In genomic region chr17:30344283-30345088, GRCh38 we compare ENCODE assay signal across 8 cellular contexts. TPM values are rescaled to one million over a fixed set of nuclear protein-coding genes. Genes with fewer than 3 reads are reported as not detected.
DNase-seq lines count a peak whose midpoint lies in the region; ATAC-seq, FAIRE-seq and TF ChIP-seq lines count a peak whose summit lies in the region.

No MANE protein-coding gene starts in this region.

- TF ChIP-seq CTCF in PC-3 (conservative IDR thresholded peaks at IDR 0.05; ENCODE audit: low read depth, low read length) = no peak

- H3K27ac Mint-ChIP-seq in natural killer cell treated with Interleukin-12 subunit alpha and Interleukin-12 subunit beta and Interleukin-15 and Interleukin-18, amount 100 ng/mL, for 72 hours = peak overlapping the region; percentile 6 to 33
- peak overlapping the region in 2 of 10 donors; percentile 51 to 56 for H3K27ac Mint-ChIP-seq in naive thymus-derived CD8-positive, alpha-beta T cell

- H2AFZ ChIP-seq in PC-3 (ENCODE audit: low read length) = peak overlapping the region; percentile 71

- no peaks in the 10 kb centered on the region for H3K36me3 Mint-ChIP-seq in natural killer cell treated with Interleukin-12 subunit alpha and Interleukin-12 subunit beta and Interleukin-15 and Interleukin-18, amount 100 ng/mL, for 72 hours
- no peaks in the 10 kb centered on the region for H3K36me3 Mint-ChIP-seq in naive thymus-derived CD8-positive, alpha-beta T cell

- peak overlapping the region; percentile 79 for H3K4me2 ChIP-seq in PC-3 (ENCODE audit: low read length)

- POLR2A ChIA-PET in PC-3 (lab: Charles Lee; ENCODE audit: unreplicated experiment) = no interaction called here
- POLR2A ChIA-PET in naive thymus-derived CD8-positive, alpha-beta T cell (lab: Charles Lee) = no interaction called here

- H3K9ac ChIP-seq in PC-3 (ENCODE audit: low read length) = peak overlapping the region; percentile 16; the same call in 1 of the 2 replicates

- no peaks in the 10 kb centered on the region for H3K27me3 ChIP-seq in PC-3 (ENCODE audit: low read length)

- no peaks in the 10 kb centered on the region for H3K9me3 Mint-ChIP-seq in natural killer cell treated with Interleukin-12 subunit alpha and Interleukin-12 subunit beta and Interleukin-15 and Interleukin-18, amount 100 ng/mL, for 72 hours
- H3K9me3 Mint-ChIP-seq in naive thymus-derived CD8-positive, alpha-beta T cell = no peaks in the 10 kb centered on the region

- intact Hi-C loops in PC-3 (cut with micrococcal nuclease) = no loop called here

- no TSS peak for BruUV-seq in PC-3 (replicated peaks; lab: Mats Ljungman, UMichigan)

- H3K9me2 ChIP-seq in PC-3 (replicated peaks; ENCODE audit: low read length) = no peaks in the 10 kb centered on the region

- peaks cover 18% of the 10 kb centered on the region in 2 donors for H3K4me1 Mint-ChIP-seq in natural killer cell treated with Interleukin-12 subunit alpha and Interleukin-12 subunit beta and Interleukin-15 and Interleukin-18, amount 100 ng/mL, for 72 hours (ENCODE audit: low read depth in 2 of 2)
- H3K4me1 Mint-ChIP-seq in naive thymus-derived CD8-positive, alpha-beta T cell = peaks cover 1 to 8% (median 7%) of the 10 kb centered on the region in 4 donors

- H3K4me3 ChIP-seq in PC-3 (ENCODE audit: low read length) = peak overlapping the region; percentile 18; the same call in 1 of the 2 replicates

- no peaks in the 10 kb centered on the region for H3K9me3 ChIP-seq in PC-3 (ENCODE audit: low read length)

- H3K79me2 ChIP-seq in PC-3 (ENCODE audit: low read length) = no peaks in the 10 kb centered on the region

- H3K27me3 Mint-ChIP-seq in natural killer cell treated with Interleukin-12 subunit alpha and Interleukin-12 subunit beta and Interleukin-15 and Interleukin-18, amount 100 ng/mL, for 72 hours = no peaks in the 10 kb centered on the region
- H3K27me3 Mint-ChIP-seq in naive thymus-derived CD8-positive, alpha-beta T cell = peaks cover 0 to under 1% (median 0%) of the 10 kb centered on the region in 5 donors

- TF ChIP-seq POLR2A in GM12891 (IDR thresholded peaks at IDR 0.05; ENCODE audit: low read depth, low read length) = no peak

- CTCF ChIA-PET in PC-3 (lab: Charles Lee) = interaction anchor here (0.6 kb wide), 1 partner anchor 240 kb away, joined by 3 read pairs; no protein-coding TSS in a partner anchor

- peaks cover 37% of the 10 kb centered on the region for H3K4me1 ChIP-seq in PC-3 (ENCODE audit: insufficient read depth, low read length)

- H3F3A ChIP-seq in PC-3 (ENCODE audit: low read length, unreplicated experiment) = peaks cover 4% of the 10 kb centered on the region

- no peaks in the 10 kb centered on the region for H3K36me3 ChIP-seq in PC-3 (ENCODE audit: low read depth, low read length)

- peak overlapping the region; percentile 80 for H3K27ac ChIP-seq in PC-3 (ENCODE audit: low read length)
- peak overlapping the region; percentile 87 for H3K27ac ChIP-seq in epithelial cell of prostate

- no peaks in the 10 kb centered on the region for H4K20me1 ChIP-seq in PC-3 (ENCODE audit: low read length)

- no peak overlapping the region for H3K4me3 Mint-ChIP-seq in natural killer cell treated with Interleukin-12 subunit alpha and Interleukin-12 subunit beta and Interleukin-15 and Interleukin-18, amount 100 ng/mL, for 72 hours
- H3K4me3 Mint-ChIP-seq in naive thymus-derived CD8-positive, alpha-beta T cell = no peak overlapping the region

- ATAC-seq in PC-3 = peak; percentile 50
- no peak for ATAC-seq in natural killer cell treated with Interleukin-12 subunit alpha and Interleukin-12 subunit beta and Interleukin-15 and Interleukin-18, amount 100 ng/mL, for 72 hours
- ATAC-seq in GM19023 (IDR thresholded peaks at IDR 0.05; ENCODE audit: unreplicated experiment) = no peak
- no peak for ATAC-seq in naive thymus-derived CD8-positive, alpha-beta T cell
- no peak for ATAC-seq in HG02884 (IDR thresholded peaks at IDR 0.05; ENCODE audit: unreplicated experiment)

- DNase-seq in GM12891 (ENCODE audit: insufficient read length, low spot score) (no peak), PC-3 (peak; percentile 73), epithelial cell of prostate (ENCODE audit: low read depth, low spot score) (no peak)
- no peak for DNase-seq in natural killer cell treated with Interleukin-12 subunit alpha and Interleukin-12 subunit beta and Interleukin-15 and Interleukin-18, amount 100 ng/mL, for 72 hours (ENCODE audit: low spot score)
- DNase-seq in NK-92 treated with Interleukin-12 subunit alpha and Interleukin-12 subunit beta, amount 100 ng/mL, for 24 hours (lab: John Stamatoyannopoulos, UW) = no peak
- DNase-seq in naive thymus-derived CD8-positive, alpha-beta T cell = no peak

- peak; percentile 52 for FAIRE-seq in GM12891 (lab: Jason Lieb, UNC)

TF ChIP-seq in GM12891, 5 proteins besides CTCF, POLR2A, EP300 and RAD21:
- no peak for TF ChIP-seq POLR2AphosphoS5 (IDR thresholded peaks at IDR 0.05; ENCODE audit: low read depth, low read length)
- TF ChIP-seq SPI1 (IDR thresholded peaks at IDR 0.05; ENCODE audit: low read depth, low read length) = peak; percentile 78

RNA-seq across cellular contexts. Expression of gene TMIGD1, which starts 10.6 kb away (rescaled TPM):
- not detected for polyA plus RNA-seq in GM12891 (2012; ENCODE audit: low read depth, missing spikeins)
- not detected in 2 replicates for total RNA-seq in PC-3 (2014; rRNA removed)
- not detected for total RNA-seq in natural killer cell treated with Interleukin-12 subunit alpha and Interleukin-12 subunit beta and Interleukin-15 and Interleukin-18, amount 100 ng/mL, for 72 hours
- not detected for total RNA-seq in naive thymus-derived CD8-positive, alpha-beta T cell
- not detected for polyA plus RNA-seq in naive thymus-derived CD8-positive, alpha-beta T cell

RNA-seq across cellular contexts. Expression of gene CPD, which starts 34.2 kb away (rescaled TPM):
- 3.3 TPM for polyA plus RNA-seq in GM12891 (2012; ENCODE audit: low read depth, missing spikeins)
- 23.0 and 30.9 TPM in 2 replicates for total RNA-seq in PC-3 (2014; rRNA removed)
- 10 to 100 TPM; 69.7 to 97.7 TPM for total RNA-seq in natural killer cell treated with Interleukin-12 subunit alpha and Interleukin-12 subunit beta and Interleukin-15 and Interleukin-18, amount 100 ng/mL, for 72 hours
- total RNA-seq in naive thymus-derived CD8-positive, alpha-beta T cell = 10 to 100 TPM; 21.9 to 27.7 TPM
- polyA plus RNA-seq in naive thymus-derived CD8-positive, alpha-beta T cell = 10 to 100 TPM in 1 of 3 donors, 1 to 10 TPM in 2; 7.6 to 11.2 (median 8.1) TPM

RNA-seq across cellular contexts. Expression of gene BLMH, which starts 52.7 kb away (rescaled TPM):
- 32.9 TPM for polyA plus RNA-seq in GM12891 (2012; ENCODE audit: low read depth, missing spikeins)
- total RNA-seq in PC-3 (2014; rRNA removed) = 15.9 and 19.1 TPM in 2 replicates
- 10 to 100 TPM; 52.5 to 97.5 TPM for total RNA-seq in natural killer cell treated with Interleukin-12 subunit alpha and Interleukin-12 subunit beta and Interleukin-15 and Interleukin-18, amount 100 ng/mL, for 72 hours
- 10 to 100 TPM; 50.2 to 52.0 TPM for total RNA-seq in naive thymus-derived CD8-positive, alpha-beta T cell
- polyA plus RNA-seq in naive thymus-derived CD8-positive, alpha-beta T cell = 10 to 100 TPM; 17.6 to 28.3 (median 25.4) TPM
